Comparison of ENCODE assay signal across 1 cellular context in the genomic region with DNA sequence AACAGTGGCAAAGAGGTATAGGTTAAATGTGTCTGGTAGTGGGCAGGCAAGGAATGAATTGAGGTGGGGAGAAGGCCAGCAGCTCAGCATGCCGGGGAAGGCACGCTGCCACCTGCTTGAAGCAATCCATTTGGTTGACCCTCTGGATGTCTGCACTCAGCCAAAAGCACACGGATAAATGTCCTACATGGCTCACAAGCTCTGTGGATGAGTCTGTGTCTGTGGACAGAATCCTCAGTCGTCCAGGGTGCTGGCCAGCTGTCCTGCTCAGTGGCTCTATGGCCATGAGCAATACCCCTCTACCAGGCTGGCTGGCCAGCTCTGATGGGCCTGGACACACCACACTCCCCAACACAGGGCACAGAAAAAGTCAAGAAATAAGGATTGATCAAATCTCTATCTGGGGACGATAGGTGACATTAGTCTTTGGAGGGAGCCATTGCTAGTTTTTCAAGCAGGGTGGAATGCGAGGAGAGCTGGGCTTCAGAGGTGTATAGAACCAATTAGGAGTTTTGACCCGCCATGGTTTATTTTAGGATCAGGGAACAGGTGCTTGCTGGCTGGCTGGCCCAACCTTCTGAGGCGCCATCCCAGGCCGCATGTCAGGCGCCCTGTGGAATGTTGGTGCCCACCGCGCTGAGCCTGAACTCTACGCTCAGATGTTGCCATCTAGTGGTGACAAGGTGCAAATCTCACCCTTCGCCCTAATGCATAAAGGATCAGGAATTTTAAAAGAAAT.
TF ChIP-seq lines count a peak whose summit lies in the region.

No MANE protein-coding gene starts in this region.

TF ChIP-seq in H1, 55 proteins besides CTCF, POLR2A, EP300 and RAD21 (continued from another document):
- no peak for TF ChIP-seq HDAC6 (IDR thresholded peaks at IDR 0.05; ENCODE audit: low read depth, low read length)
- TF ChIP-seq, protein P1, sequence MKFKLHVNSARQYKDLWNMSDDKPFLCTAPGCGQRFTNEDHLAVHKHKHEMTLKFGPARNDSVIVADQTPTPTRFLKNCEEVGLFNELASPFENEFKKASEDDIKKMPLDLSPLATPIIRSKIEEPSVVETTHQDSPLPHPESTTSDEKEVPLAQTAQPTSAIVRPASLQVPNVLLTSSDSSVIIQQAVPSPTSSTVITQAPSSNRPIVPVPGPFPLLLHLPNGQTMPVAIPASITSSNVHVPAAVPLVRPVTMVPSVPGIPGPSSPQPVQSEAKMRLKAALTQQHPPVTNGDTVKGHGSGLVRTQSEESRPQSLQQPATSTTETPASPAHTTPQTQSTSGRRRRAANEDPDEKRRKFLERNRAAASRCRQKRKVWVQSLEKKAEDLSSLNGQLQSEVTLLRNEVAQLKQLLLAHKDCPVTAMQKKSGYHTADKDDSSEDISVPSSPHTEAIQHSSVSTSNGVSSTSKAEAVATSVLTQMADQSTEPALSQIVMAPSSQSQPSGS (IDR thresholded peaks at IDR 0.05; ENCODE audit: low read length): no peak
- TF ChIP-seq RNF2 (IDR thresholded peaks at IDR 0.05; ENCODE audit: borderline replicate concordance, low read depth, low read length, missing control alignments, poor library complexity, severe bottlenecking): no peak
- no peak for TF ChIP-seq CTBP2 (IDR thresholded peaks at IDR 0.05; ENCODE audit: borderline replicate concordance, insufficient read depth, insufficient read length, low read length)
- no peak for TF ChIP-seq RFX5 (IDR thresholded peaks at IDR 0.05; ENCODE audit: borderline replicate concordance, low read depth, low read length)
- TF ChIP-seq CBX5 (IDR thresholded peaks at IDR 0.05; ENCODE audit: low read depth, low read length): no peak
- TF ChIP-seq, protein P2, sequence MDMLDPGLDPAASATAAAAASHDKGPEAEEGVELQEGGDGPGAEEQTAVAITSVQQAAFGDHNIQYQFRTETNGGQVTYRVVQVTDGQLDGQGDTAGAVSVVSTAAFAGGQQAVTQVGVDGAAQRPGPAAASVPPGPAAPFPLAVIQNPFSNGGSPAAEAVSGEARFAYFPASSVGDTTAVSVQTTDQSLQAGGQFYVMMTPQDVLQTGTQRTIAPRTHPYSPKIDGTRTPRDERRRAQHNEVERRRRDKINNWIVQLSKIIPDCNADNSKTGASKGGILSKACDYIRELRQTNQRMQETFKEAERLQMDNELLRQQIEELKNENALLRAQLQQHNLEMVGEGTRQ (IDR thresholded peaks at IDR 0.05; ENCODE audit: low read length): no peak
- TF ChIP-seq KDM5A (IDR thresholded peaks at IDR 0.05; ENCODE audit: low read length): no peak
- no peak for TF ChIP-seq CHD7 (IDR thresholded peaks at IDR 0.05; ENCODE audit: insufficient replicate concordance, low read length)
- no peak for TF ChIP-seq CBX8 (IDR thresholded peaks at IDR 0.05; ENCODE audit: borderline replicate concordance, low read depth, low read length)
- TF ChIP-seq EZH2 (IDR thresholded peaks at IDR 0.05; ENCODE audit: low read depth, low read length, severe bottlenecking): no peak
- no peak for TF ChIP-seq PHF8 (conservative IDR thresholded peaks at IDR 0.05; ENCODE audit: low read depth, low read length)
- TF ChIP-seq, protein P3, sequence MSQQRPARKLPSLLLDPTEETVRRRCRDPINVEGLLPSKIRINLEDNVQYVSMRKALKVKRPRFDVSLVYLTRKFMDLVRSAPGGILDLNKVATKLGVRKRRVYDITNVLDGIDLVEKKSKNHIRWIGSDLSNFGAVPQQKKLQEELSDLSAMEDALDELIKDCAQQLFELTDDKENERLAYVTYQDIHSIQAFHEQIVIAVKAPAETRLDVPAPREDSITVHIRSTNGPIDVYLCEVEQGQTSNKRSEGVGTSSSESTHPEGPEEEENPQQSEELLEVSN (IDR thresholded peaks at IDR 0.05): peak; percentile 71
- no peak for TF ChIP-seq JUN (IDR thresholded peaks at IDR 0.05; ENCODE audit: low read depth, low read length)
- no peak for TF ChIP-seq TAF7 (optimal IDR thresholded peaks at IDR 0.05; ENCODE audit: borderline replicate concordance, low read depth, low read length)
- no peak for TF ChIP-seq TCF12 (IDR thresholded peaks at IDR 0.05; ENCODE audit: low read depth, low read length)
- TF ChIP-seq JUND (IDR thresholded peaks at IDR 0.05; ENCODE audit: low read length): 0 out of 2 replicates have a peak, but pooled peaks have one; percentile 20
- peak; percentile 89 for TF ChIP-seq TEAD4 (IDR thresholded peaks at IDR 0.05; ENCODE audit: low read depth, low read length)
